ENCODE assay signal across 17 cellular contexts in the genomic region with DNA sequence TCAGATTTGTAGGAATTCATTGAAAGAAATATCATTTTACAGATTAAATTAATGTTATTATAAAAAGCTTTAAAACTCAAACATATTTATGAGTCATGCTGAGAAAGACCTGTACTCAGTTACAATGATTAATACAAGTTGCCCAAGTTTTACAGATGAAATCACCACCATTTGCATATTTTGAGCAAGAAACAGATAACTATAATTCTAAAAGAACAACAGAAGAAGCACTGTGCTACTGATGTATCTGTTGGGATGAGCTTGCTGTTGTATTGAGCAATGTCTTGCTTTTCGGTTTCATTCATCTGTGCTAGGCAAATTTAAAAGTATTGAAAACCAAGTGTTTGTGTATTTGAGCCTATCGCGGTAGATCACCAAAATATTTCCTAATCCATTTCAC.
DNase-seq lines count a peak whose midpoint lies in the region; ATAC-seq, FAIRE-seq and TF ChIP-seq lines count a peak whose summit lies in the region.
"Had no signal": no experiment of that assay in that cellular context is flagged by ENCODE, and none has a peak within 500 bp of the region (broad histone marks: within the 10 kb centered on the region; RNA-seq: fewer than 3 reads in every experiment).

No MANE protein-coding gene starts in this region.

- H3K9me3 ChIP-seq in PC-3 (ENCODE audit: low read length) = no peaks in the 10 kb centered on the region
- H3K9me3 ChIP-seq in right atrium auricular region = no peaks in the 10 kb centered on the region
- H3K9me3 ChIP-seq: BLaER1 treated with 17β-estradiol and CSF1 and Interleukin-3, amounts not matched to agents 10 nM and 100 nM had no signal

- H3K36me3 ChIP-seq in PC-3 (ENCODE audit: low read depth, low read length) (no peaks in the 10 kb centered on the region), bronchial epithelial cell (ENCODE audit: control insufficient read depth, insufficient read depth, low read length) (no peaks in the 10 kb centered on the region), right atrium auricular region (no peaks in the 10 kb centered on the region)
- H3K36me3 ChIP-seq: BLaER1 treated with 17β-estradiol and CSF1 and Interleukin-3, amounts not matched to agents 10 nM and 100 nM had no signal

- no TSS peak for BruUV-seq in PC-3 (replicated peaks; lab: Mats Ljungman, UMichigan)

- POLR2A ChIA-PET in PC-3 (lab: Charles Lee; ENCODE audit: unreplicated experiment) = no interaction called here

- CTCF ChIA-PET in PC-3 (lab: Charles Lee) = no interaction called here

- no peaks in the 10 kb centered on the region for H3K79me2 ChIP-seq in PC-3 (ENCODE audit: low read length)

- TF ChIP-seq CTCF in PC-3 (conservative IDR thresholded peaks at IDR 0.05; ENCODE audit: low read depth, low read length) (no peak), bronchial epithelial cell (IDR thresholded peaks at IDR 0.05; ENCODE audit: insufficient read depth, low read length, severe bottlenecking) (no peak), foreskin keratinocyte (conservative IDR thresholded peaks at IDR 0.05) (no peak), right atrium auricular region (IDR thresholded peaks at IDR 0.05) (no peak)

- no peaks in the 10 kb centered on the region for H3F3A ChIP-seq in PC-3 (ENCODE audit: low read length, unreplicated experiment)

- H3K9ac ChIP-seq in PC-3 (ENCODE audit: low read length) = no peak overlapping the region
- H3K9ac ChIP-seq: BLaER1 treated with 17β-estradiol and CSF1 and Interleukin-3, amounts not matched to agents 10 nM and 100 nM had no signal

- H3K4me2 ChIP-seq in PC-3 (ENCODE audit: low read length) = no peak overlapping the region
- H3K4me2 ChIP-seq: BLaER1 treated with 17β-estradiol and CSF1 and Interleukin-3, amounts not matched to agents 10 nM and 100 nM; GM23338; PC-9 had no signal

- H2AFZ ChIP-seq in PC-3 (ENCODE audit: low read length) = no peak overlapping the region
- H2AFZ ChIP-seq: GM23338, PC-9 had no signal

- ATAC-seq in PC-3 (no peak; the same call in 1 of the 2 replicates), foreskin keratinocyte (peak; percentile 61), GM19328 (IDR thresholded peaks at IDR 0.05; ENCODE audit: unreplicated experiment) (no peak), GM19452 (IDR thresholded peaks at IDR 0.05; ENCODE audit: unreplicated experiment) (no peak)
- ATAC-seq: CD8-positive, alpha-beta T cell; GM23338 had no signal

- no peak for FAIRE-seq in bronchial epithelial cell (lab: Jason Lieb, UNC)

- no peak overlapping the region for H3K4me3 ChIP-seq in PC-3 (ENCODE audit: low read length)
- no peak overlapping the region for H3K4me3 ChIP-seq in bronchial epithelial cell (ENCODE audit: low read depth, low read length)
- no peak overlapping the region for H3K4me3 ChIP-seq in right atrium auricular region
- H3K4me3 ChIP-seq: BLaER1 treated with 17β-estradiol and CSF1 and Interleukin-3, amounts not matched to agents 10 nM and 100 nM; GM23338; PC-9 had no signal

- H3K27ac ChIP-seq in PC-3 (ENCODE audit: low read length) (no peak overlapping the region), foreskin keratinocyte (no peak overlapping the region), right atrium auricular region (no peak overlapping the region)
- H3K27ac ChIP-seq: BLaER1 treated with 17β-estradiol and CSF1 and Interleukin-3, amounts not matched to agents 10 nM and 100 nM; PC-9; RWPE1 had no signal

- intact Hi-C loops in PC-3 (cut with micrococcal nuclease) = no loop called here

- H3K9me2 ChIP-seq in PC-3 (replicated peaks; ENCODE audit: low read length) = no peaks in the 10 kb centered on the region

- H4K20me1 ChIP-seq in PC-3 (ENCODE audit: low read length) = no peaks in the 10 kb centered on the region
- H4K20me1 ChIP-seq: BLaER1 treated with 17β-estradiol and CSF1 and Interleukin-3, amounts not matched to agents 10 nM and 100 nM had no signal

- H3K27me3 ChIP-seq in PC-3 (ENCODE audit: low read length) = no peaks in the 10 kb centered on the region
- no peaks in the 10 kb centered on the region for H3K27me3 ChIP-seq in bronchial epithelial cell (ENCODE audit: control insufficient read depth, insufficient read depth, low read length)
- H3K27me3 ChIP-seq in foreskin keratinocyte = no peaks in the 10 kb centered on the region
- H3K27me3 ChIP-seq in right atrium auricular region = no peaks in the 10 kb centered on the region
- H3K27me3 ChIP-seq: BLaER1 treated with 17β-estradiol and CSF1 and Interleukin-3, amounts not matched to agents 10 nM and 100 nM had no signal

- DNase-seq in ELR (ENCODE audit: low read depth) = peak; percentile 48
- peak; percentile 19 for DNase-seq in PC-3
- peak; percentile 73 for DNase-seq in bronchial epithelial cell (ENCODE audit: low read depth)
- DNase-seq in foreskin keratinocyte = no peak
- no peak for DNase-seq in right atrium auricular region (ENCODE audit: low spot score)
- DNase-seq: CD8-positive, alpha-beta T cell; KG1; MV-4-11; NCI-H187 treated with DMSO at 0.1 percent for 48 hours; NCI-H2227 treated with DMSO at 0.1 percent for 48 hours; NCI-H524; PC-9 had no signal

- H3K4me1 ChIP-seq in PC-3 (ENCODE audit: insufficient read depth, low read length) (no peaks in the 10 kb centered on the region), foreskin keratinocyte (no peaks in the 10 kb centered on the region), right atrium auricular region (no peaks in the 10 kb centered on the region)
- H3K4me1 ChIP-seq: BLaER1 treated with 17β-estradiol and CSF1 and Interleukin-3, amounts not matched to agents 10 nM and 100 nM had no signal

Comparison
In these comparisons a context has a peak if more than half of its experiments do, and no peak if none do; other contexts are left out.
1. DNase-seq: peak in ELR (single experiment), PC-3 (single experiment) and bronchial epithelial cell (single experiment); none in foreskin keratinocyte (0 of 2) and right atrium auricular region (single experiment).